17 cellular contexts compared by ENCODE assay signal in the genomic region with DNA sequence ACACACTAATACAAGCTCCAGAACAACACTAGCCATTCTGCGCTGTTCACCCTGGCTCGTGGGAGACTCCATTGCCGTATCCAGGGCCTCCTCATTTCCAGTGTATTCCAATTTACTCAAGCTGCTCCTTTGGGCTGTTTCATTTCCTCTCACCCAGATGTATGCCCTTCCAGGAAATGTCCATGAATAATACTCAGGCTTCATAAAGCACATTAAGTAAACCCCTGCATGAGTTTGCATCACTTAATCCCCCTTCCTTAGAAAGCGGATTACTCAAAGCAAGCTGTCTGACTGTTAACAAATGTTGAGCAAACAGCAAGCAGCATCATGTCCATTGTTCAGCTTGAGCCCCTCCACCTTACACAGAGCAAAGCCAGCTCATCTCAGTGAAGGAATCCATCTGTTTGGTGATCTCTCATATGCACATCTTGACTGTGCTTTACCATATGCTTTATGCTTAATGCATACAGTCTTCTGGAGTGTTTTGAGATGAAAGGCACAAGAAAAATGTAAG.
DNase-seq lines count a peak whose midpoint lies in the region; ATAC-seq and TF ChIP-seq lines count a peak whose summit lies in the region.
"Had no signal": no experiment of that assay in that cellular context is flagged by ENCODE, and none has a peak within 500 bp of the region (broad histone marks: within the 10 kb centered on the region; RNA-seq: fewer than 3 reads in every experiment).

No MANE protein-coding gene starts in this region.

- TF ChIP-seq CTCF in fibroblast of mammary gland (conservative IDR thresholded peaks at IDR 0.05; ENCODE audit: control insufficient read depth, insufficient read depth, low read depth, low read length) (no peak), retinal pigment epithelial cell (conservative IDR thresholded peaks at IDR 0.05; ENCODE audit: low read depth, low read length) (no peak)

- ATAC-seq in GM21381 (IDR thresholded peaks at IDR 0.05; ENCODE audit: unreplicated experiment) (no peak), GM18519 (IDR thresholded peaks at IDR 0.05; ENCODE audit: low FRiP score, unreplicated experiment) (no peak)
- ATAC-seq: SK-N-SH treated with all-trans-retinoic acid at 6 μM for 48 hours had no signal

- peak; percentile 23 for DNase-seq in HCEC 1CT
- DNase-seq in NCI-H82 (lab: John Stamatoyannopoulos, UW) = peak; percentile 97
- peak; percentile 2 for DNase-seq in fibroblast of mammary gland (ENCODE audit: low read depth)
- peak; percentile 6 for DNase-seq in retinal pigment epithelial cell (ENCODE audit: low read depth)
- no peak for DNase-seq in NCI-H2107 treated with DMSO at 0.1 percent for 48 hours (lab: John Stamatoyannopoulos, UW; ENCODE audit: unreplicated experiment)
- DNase-seq: CD8-positive, alpha-beta memory T cell; DMS 273 treated with DMSO at 0.1 percent for 48 hours; H9; NCI-H1417 treated with DMSO at 0.1 percent for 48 hours; NCI-H2081 treated with DMSO at 0.1 percent for 48 hours; NCI-H345; NCI-H748 treated with DMSO at 0.1 percent for 48 hours; Peyer's patch had no signal

- H3K4me3 ChIP-seq in fibroblast of mammary gland (ENCODE audit: control insufficient read depth, low read depth, low read length) (no peak overlapping the region), retinal pigment epithelial cell (ENCODE audit: low read length) (no peak overlapping the region)
- H3K4me3 ChIP-seq: BLaER1, Peyer's patch had no signal
